ENCODE assay signal across 12 cellular contexts in genomic region chr3:123071146-123071545, GRCh38. TPM values are rescaled to one million over a fixed set of nuclear protein-coding genes. Genes with fewer than 3 reads are reported as not detected.
A peak's percentile ranks its signal among the peaks of the same experiment; 100 is the strongest.
DNase-seq lines count a peak whose midpoint lies in the region; ATAC-seq, FAIRE-seq and TF ChIP-seq lines count a peak whose summit lies in the region.
"Had no signal": no experiment of that assay in that cellular context is flagged by ENCODE, and none has a peak within 500 bp of the region (broad histone marks: within the 10 kb centered on the region; RNA-seq: fewer than 3 reads in every experiment).

No MANE protein-coding gene starts in this region.

- H3K27me3 ChIP-seq in BE2C (no peaks in the 10 kb centered on the region), GM23338 (ENCODE audit: insufficient read depth) (peaks cover 5% of the 10 kb centered on the region), keratinocyte (ENCODE audit: control insufficient read depth, extremely low read depth, insufficient read depth, low read length) (no peaks in the 10 kb centered on the region), Peyer's patch (no peaks in the 10 kb centered on the region)

- H3K9me1 ChIP-seq in keratinocyte (ENCODE audit: control insufficient read depth, extremely low read depth, insufficient read depth, low read length): peaks cover 17% of the 10 kb centered on the region

- no peaks in the 10 kb centered on the region for H3K9me2 ChIP-seq in GM23338 (ENCODE audit: insufficient read depth)

- no peaks in the 10 kb centered on the region for H3F3A ChIP-seq in GM23338 (replicated peaks; ENCODE audit: low read depth)

- H3K4me3 Mint-ChIP-seq in GM23338 (no peak overlapping the region), WTC11 (no peak overlapping the region)

- H3K36me3 Mint-ChIP-seq in GM23338 (ENCODE audit: low read depth) (no peaks in the 10 kb centered on the region), WTC11 (no peaks in the 10 kb centered on the region)

- H3K4me2 ChIP-seq in GM23338 (no peak overlapping the region), keratinocyte (ENCODE audit: control insufficient read depth, extremely low read depth, insufficient read depth, low read depth, low read length) (no peak overlapping the region)

- H3K27ac ChIP-seq in GM23338 (ENCODE audit: low read depth) (no peak overlapping the region), keratinocyte (ENCODE audit: control insufficient read depth, insufficient read depth, low read length) (no peak overlapping the region), Peyer's patch (peak overlapping the region in 1 of 4 donors; percentile 15)

- H2AFZ ChIP-seq in GM23338 (no peak overlapping the region), keratinocyte (ENCODE audit: control insufficient read depth, low read length) (no peak overlapping the region)

- TF ChIP-seq CTCF in BE2C (IDR thresholded peaks at IDR 0.05; ENCODE audit: low read depth, low read length): peak; percentile 66
- TF ChIP-seq CTCF in GM23338 (conservative IDR thresholded peaks at IDR 0.05; ENCODE audit: low read depth in 2 of 2): peak; percentile 16 to 37; a peak in 1 of 4 replicates
- TF ChIP-seq CTCF in WTC11 (IDR thresholded peaks at IDR 0.05): no peak
- peak in 2 of 3 experiments; percentile 5 to 22 for TF ChIP-seq CTCF in keratinocyte (optimal IDR thresholded peaks at IDR 0.05 in 1 of 3, IDR thresholded peaks at IDR 0.05 in 1 of 3, conservative IDR thresholded peaks at IDR 0.05 in 1 of 3; ENCODE audit: extremely low read depth in 1 of 3, insufficient read depth in 2 of 3, low read length in 3 of 3)
- TF ChIP-seq CTCF in Peyer's patch (IDR thresholded peaks at IDR 0.05): no peak

- TF ChIP-seq POLR2A in Peyer's patch (IDR thresholded peaks at IDR 0.05): no peak

- FAIRE-seq in keratinocyte (lab: Jason Lieb, UNC): no peak
- FAIRE-seq: endometrium had no signal

- H3K4me3 ChIP-seq in BE2C (ENCODE audit: low read depth, low read length) (no peak overlapping the region), GM23338 (no peak overlapping the region), keratinocyte (ENCODE audit: control insufficient read depth in 2 of 3, extremely low read depth in 1 of 3, insufficient read depth in 2 of 3, low read depth in 1 of 3, low read length in 3 of 3) (no peak overlapping the region), Peyer's patch (no peak overlapping the region)

- H3K9me3 Mint-ChIP-seq in GM23338 (peaks cover 3% of the 10 kb centered on the region; the same call in 2 of the 3 replicates), WTC11 (no peaks in the 10 kb centered on the region)

- DNase-seq in BE2C: peak; percentile 75
- DNase-seq in GM23338 (ENCODE audit: low spot score): peak; percentile 75
- peak; percentile 46 for DNase-seq in WTC11 (ENCODE audit: low spot score)
- no peak for DNase-seq in keratinocyte (ENCODE audit: low read depth, low spot score)
- no peak for DNase-seq in stimulated activated CD8-positive, alpha-beta memory T cell treated with anti-CD3 and anti-CD28 coated beads, Interleukin-4, amount 100 ng/mL, for 48 hours
- no peak for DNase-seq in Peyer's patch
- no peak for DNase-seq in activated gamma-delta T cell treated with Interleukin-2 at 50 U/mL for 16 hours
- DNase-seq: COR-L47, kidney glomerular epithelial cell had no signal

- peak; percentile 15 for ATAC-seq in GM23338
- peak; percentile 22 for ATAC-seq in WTC11
- no peak for ATAC-seq in HG02938 (IDR thresholded peaks at IDR 0.05; ENCODE audit: unreplicated experiment)

- H3K9me3 ChIP-seq in BE2C (no peaks in the 10 kb centered on the region), keratinocyte (ENCODE audit: control insufficient read depth, low read depth, low read length) (no peaks in the 10 kb centered on the region), Peyer's patch (no peaks in the 10 kb centered on the region)

- dilution Hi-C loops in keratinocyte (cut with MboI; ENCODE audit: extremely low pct_ligation_motif_present, low sequenced_read_pairs): no loop called here

- H3K4me1 ChIP-seq in BE2C (peaks cover 35% of the 10 kb centered on the region), GM23338 (ENCODE audit: insufficient read depth) (peaks cover 25% of the 10 kb centered on the region), keratinocyte (ENCODE audit: control insufficient read depth, extremely low read depth, insufficient read depth, low read length) (peaks cover 22% of the 10 kb centered on the region), Peyer's patch (peaks cover 0 to 16% (median 0%) of the 10 kb centered on the region in 4 donors)

- H4K20me1 ChIP-seq in GM23338 (replicated peaks; ENCODE audit: insufficient read depth) (peaks cover 40% of the 10 kb centered on the region), keratinocyte (ENCODE audit: control insufficient read depth, extremely low read depth, insufficient read depth, low read length) (peaks cover 35% of the 10 kb centered on the region)

- H3K36me3 ChIP-seq in BE2C (no peaks in the 10 kb centered on the region), GM23338 (ENCODE audit: insufficient read depth) (no peaks in the 10 kb centered on the region), keratinocyte (ENCODE audit: control insufficient read depth in 2 of 2, extremely low read depth in 1 of 2, insufficient read depth in 2 of 2, low read length in 2 of 2) (peaks cover 0 to 11% of the 10 kb centered on the region in 2 experiments), Peyer's patch (no peaks in the 10 kb centered on the region)

- H3K4me1 Mint-ChIP-seq in GM23338 (peaks cover 48% of the 10 kb centered on the region), WTC11 (peaks cover 47% of the 10 kb centered on the region)

- H3K79me2 ChIP-seq in GM23338 (replicated peaks; ENCODE audit: insufficient read depth) (peaks cover 88% of the 10 kb centered on the region), keratinocyte (ENCODE audit: control insufficient read depth, insufficient read depth, low read length) (peaks cover 91% of the 10 kb centered on the region)

- H3K9ac ChIP-seq in keratinocyte (ENCODE audit: control insufficient read depth, extremely low read depth, insufficient read depth, low read length): no peak overlapping the region

- POLR2A ChIA-PET in WTC11 (lab: Charles Lee): no interaction called here

- H3K27me3 Mint-ChIP-seq in GM23338 (ENCODE audit: insufficient read depth, low read depth, poor library complexity) (peaks cover 18% of the 10 kb centered on the region), WTC11 (ENCODE audit: low read depth) (peaks cover 7% of the 10 kb centered on the region)

- CTCF ChIA-PET in WTC11 (lab: Charles Lee): interaction anchor here (0.5 to 1.9 kb wide), 16 partner anchors 10 to 302 kb away, joined by 3 to 14 read pairs (median 4); partner anchors contain the start of gene SEMA5B

- H3K27ac Mint-ChIP-seq in GM23338 (no peak overlapping the region; the same call in 1 of the 2 replicates), WTC11 (0 out of 2 replicates have a peak overlapping the region, but pooled peaks have one; percentile 20)

TF ChIP-seq in GM23338, 12 proteins besides CTCF, POLR2A, EP300 and RAD21 (continues in another document):
- no peak for TF ChIP-seq ZNF114 (CRISPR knock-in tag; IDR thresholded peaks at IDR 0.05)

TF ChIP-seq in WTC11, 78 proteins besides CTCF, POLR2A, EP300 and RAD21 (continues in another document):
- TF ChIP-seq NR3C1 (CRISPR knock-in tag; conservative IDR thresholded peaks at IDR 0.05; ENCODE audit: low read depth) (no peak), ZNF317 (CRISPR knock-in tag; IDR thresholded peaks at IDR 0.05; ENCODE audit: borderline replicate concordance, low read depth) (no peak)
- TF ChIP-seq, protein P1, sequence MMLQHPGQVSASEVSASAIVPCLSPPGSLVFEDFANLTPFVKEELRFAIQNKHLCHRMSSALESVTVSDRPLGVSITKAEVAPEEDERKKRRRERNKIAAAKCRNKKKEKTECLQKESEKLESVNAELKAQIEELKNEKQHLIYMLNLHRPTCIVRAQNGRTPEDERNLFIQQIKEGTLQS (CRISPR knock-in tag; conservative IDR thresholded peaks at IDR 0.05): no peak

RNA-seq across cellular contexts. Expression of gene PDIA5, which starts 4.3 kb away (rescaled TPM):
- 48.9 TPM for polyA plus RNA-seq in BE2C (2012; ENCODE audit: insufficient read depth, insufficient read length, low read depth)
- total RNA-seq in GM23338 (2014; rRNA removed; shearing (Covaris generic)): 26.4 and 28.1 TPM in 2 replicates
- 22.9 and 23.2 TPM in 2 replicates for polyA plus RNA-seq in GM23338 (2016; fragmentation: Nextera tagmentation; extraction: Ambion mirVana)
- 30.5 to 41.5 TPM (median 34.6 TPM) in 3 replicates for total RNA-seq in WTC11 (2021)
- polyA plus RNA-seq in keratinocyte: 23.5 to 29.8 TPM (median 29.6 TPM) in 3 replicates
- polyA plus RNA-seq in keratinocyte (2011; ENCODE audit: low read depth): 24.8 TPM
- polyA plus RNA-seq in keratinocyte (2011; cell fraction: cytosol; rRNA removed): 15.9 and 17.0 TPM in 2 replicates
- polyA plus RNA-seq in keratinocyte (2011; cell fraction: nucleus; rRNA removed): 53.9 and 57.5 TPM in 2 replicates
- 11.6 and 32.4 TPM in 2 replicates for polyA plus RNA-seq in keratinocyte (2012; ENCODE audit: low replicate concordance)
- 19.6 to 21.1 TPM (median 20.7 TPM) in 3 replicates for polyA minus RNA-seq in keratinocyte
- 17.5 TPM for polyA minus RNA-seq in keratinocyte (2011; cell fraction: cytosol; rRNA and poly(A)+ RNA removed)
- polyA minus RNA-seq in keratinocyte (2011; cell fraction: nucleus; rRNA and poly(A)+ RNA removed): 16.8 and 26.0 TPM in 2 replicates
- 10 to 100 TPM; 13.7 to 63.5 (median 19.4) TPM for total RNA-seq in Peyer's patch

RNA-seq across cellular contexts. Expression of gene SEMA5B, which starts 43.6 kb away (rescaled TPM):
- polyA plus RNA-seq in BE2C (2012; ENCODE audit: insufficient read depth, insufficient read length, low read depth): 10.7 TPM
- total RNA-seq in GM23338 (2014; rRNA removed; shearing (Covaris generic)): 25.4 and 26.8 TPM in 2 replicates
- polyA plus RNA-seq in GM23338 (2016; fragmentation: Nextera tagmentation; extraction: Ambion mirVana): 8.0 and 11.0 TPM in 2 replicates
- total RNA-seq in WTC11 (2021): 20.4 to 22.0 TPM (median 20.7 TPM) in 3 replicates
- polyA plus RNA-seq in keratinocyte: 0.03 to 0.28 TPM (median 0.04 TPM) in 3 replicates
- 2.8 TPM for polyA plus RNA-seq in keratinocyte (2011; ENCODE audit: low read depth)
- polyA plus RNA-seq in keratinocyte (2011; cell fraction: cytosol; rRNA removed): 0.05 and 0.10 TPM in 2 replicates
- polyA plus RNA-seq in keratinocyte (2011; cell fraction: nucleus; rRNA removed): 0.50 and 0.75 TPM in 2 replicates
- 0.15 and 4.9 TPM in 2 replicates for polyA plus RNA-seq in keratinocyte (2012; ENCODE audit: low replicate concordance)
- 0.06 to 0.10 TPM in 2 of 3 replicates, not detected in the other for polyA minus RNA-seq in keratinocyte
- polyA minus RNA-seq in keratinocyte (2011; cell fraction: cytosol; rRNA and poly(A)+ RNA removed): not detected
- 0.21 and 0.85 TPM in 2 replicates for polyA minus RNA-seq in keratinocyte (2011; cell fraction: nucleus; rRNA and poly(A)+ RNA removed)
- 1 to 10 TPM in 2 of 4 donors, under 1 TPM in 1, not detected in 1; 0.54 to 6.8 (median 2.5) TPM for total RNA-seq in Peyer's patch
- total RNA-seq: HT1080 had no signal

Comparison
In these comparisons a context has a peak if more than half of its experiments do, and no peak if none do; other contexts are left out.
1. DNase-seq: peak in BE2C (single experiment), GM23338 (single experiment) and WTC11 (single experiment); none in keratinocyte (single experiment), stimulated activated CD8-positive, alpha-beta memory T cell treated with anti-CD3 and anti-CD28 coated beads, Interleukin-4, amount 100 ng/mL, for 48 hours (single experiment), Peyer's patch (0 of 3) and activated gamma-delta T cell treated with Interleukin-2 at 50 U/mL for 16 hours (single experiment).
2. CTCF ChIP-seq: peak in BE2C (single experiment), GM23338 (2 of 2) and keratinocyte (2 of 3); none in WTC11 (single experiment) and Peyer's patch (0 of 6).